8 cellular contexts compared by ENCODE assay signal in the genomic region with DNA sequence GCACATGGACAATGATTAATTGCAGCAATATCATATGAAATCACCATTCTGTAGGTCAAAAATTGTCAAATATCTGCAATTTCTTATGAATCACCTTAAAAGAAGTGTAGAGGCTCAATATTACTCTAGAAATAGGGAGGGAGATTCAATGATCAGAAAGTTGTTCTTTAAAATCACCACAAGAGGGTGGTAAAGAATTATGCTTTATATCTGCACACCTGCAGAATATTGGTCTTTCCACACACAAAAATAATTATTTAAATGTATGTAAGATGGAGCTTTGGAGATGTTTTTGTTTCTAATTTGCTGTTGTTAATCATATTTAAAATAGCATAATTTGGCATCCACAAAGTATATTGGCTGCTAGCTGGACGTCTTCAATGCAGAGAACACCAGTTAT.
DNase-seq lines count a peak whose midpoint lies in the region; ATAC-seq, FAIRE-seq and TF ChIP-seq lines count a peak whose summit lies in the region.
"Not testable (repeated sequence)": the region's sequence is repeated elsewhere in the genome, so short reads cannot be mapped to it uniquely, and the experiment has no call there.

No MANE protein-coding gene starts in this region.

- peak; percentile 75 for ATAC-seq in GM19395 (IDR thresholded peaks at IDR 0.05; ENCODE audit: unreplicated experiment)
- peak; percentile 68 for ATAC-seq in IMR-90 (ENCODE audit: low read depth)
- ATAC-seq in left lung, result peak; percentile 41
- ATAC-seq in upper lobe of left lung (ENCODE audit: low FRiP score in 2 of 2), result not testable (repeated sequence)

- not testable (repeated sequence) for H3K14ac ChIP-seq in IMR-90 (replicated peaks; ENCODE audit: low read depth, low read length)

- not testable (repeated sequence) for H3K79me1 ChIP-seq in IMR-90 (ENCODE audit: low read depth in 1 of 2, low read length in 2 of 2)

- not testable (repeated sequence) for H4K91ac ChIP-seq in IMR-90 (ENCODE audit: insufficient read depth, low read depth, low read length)

- H2BK20ac ChIP-seq in IMR-90 (ENCODE audit: low read depth, low read length), result not testable (repeated sequence)

- H3K4me2 ChIP-seq in IMR-90 (ENCODE audit: low read depth, low read length); endothelial cell of umbilical vein (ENCODE audit: insufficient read depth, low read length): not testable (repeated sequence)

- not testable (repeated sequence) for BruUV-seq in IMR-90 (replicated peaks; lab: Mats Ljungman, UMichigan); endothelial cell of umbilical vein (replicated peaks; lab: Mats Ljungman, UMichigan)

- TF ChIP-seq RAD21 in IMR-90 (IDR thresholded peaks at IDR 0.05; ENCODE audit: low read length), result peak; percentile 55

- dilution Hi-C loops in IMR-90 (cut with HindIII; ENCODE audit: low sequenced_read_pairs, unreplicated experiment); endothelial cell of umbilical vein (cut with MboI; ENCODE audit: extremely low pct_ligation_motif_present, low sequenced_read_pairs): not testable (repeated sequence)

- not testable (repeated sequence) for H3K4me3 ChIP-seq in IMR-90 (ENCODE audit: insufficient read depth, low read depth, low read length); endothelial cell of umbilical vein (replicated peaks in 1 of 3; ENCODE audit: insufficient read depth in 1 of 3, low read depth in 1 of 3, low read length in 3 of 3); left lung; upper lobe of left lung

- not testable (repeated sequence) for H3K9ac ChIP-seq in IMR-90 (ENCODE audit: low read depth, low read length); endothelial cell of umbilical vein (replicated peaks; ENCODE audit: extremely low read depth, insufficient read depth, low read length)

- in situ Hi-C loops in IMR-90 (cut with MboI; ENCODE audit: low sequenced_read_pairs), result not testable (repeated sequence)

- intact Hi-C loops in IMR-90 (cut with micrococcal nuclease), result loop anchor here (2.0 kb wide), 3 partner anchors 162 to 322 kb away; no protein-coding TSS in a partner anchor
- intact Hi-C loops in endothelial cell of umbilical vein (cut with micrococcal nuclease), result loop anchor here (1.0 to 10.0 kb wide), 2 partner anchors 170 to 296 kb away; no protein-coding TSS in a partner anchor
- intact Hi-C loops in left lung (cut with DNase I), result not testable (repeated sequence)

- CTCF ChIA-PET in IMR-90 (lab: Yijun Ruan, JAX) (interaction anchor here (1.2 kb wide), 1 partner anchor 13 kb away, joined by 3 read pairs; no protein-coding TSS in a partner anchor), endothelial cell of umbilical vein (lab: Charles Lee) (interaction anchor here (1.3 to 2.4 kb wide), 5 partner anchors 11 to 321 kb away, joined by 3 to 15 read pairs (median 8); no protein-coding TSS in a partner anchor)

- WGBS in IMR-90 (ENCODE audit: extremely low coverage in 2 of 2, insufficient read length in 1 of 2), 2 experiments, result no CpG with 5 or more reads among the region's 1 CpG
- 30 to 60% methylated on average over 1 of the region's 1 CpG for WGBS in upper lobe of left lung, 2 donors

- not testable (repeated sequence) for TF ChIP-seq POLR2A in IMR-90 (IDR thresholded peaks at IDR 0.05; ENCODE audit: low read depth, low read length); endothelial cell of umbilical vein (IDR thresholded peaks at IDR 0.05; ENCODE audit: low read depth, low read length); upper lobe of left lung (IDR thresholded peaks at IDR 0.05)

- peak; percentile 75 for FAIRE-seq in TTC549 (lab: Jason Lieb, UNC)
- peak; percentile 18 for FAIRE-seq in endothelial cell of umbilical vein (lab: Jason Lieb, UNC)

- H3K4me1 ChIP-seq in IMR-90 (ENCODE audit: control insufficient read depth, insufficient read depth, low read length); endothelial cell of umbilical vein (ENCODE audit: control insufficient read depth, extremely low read depth, insufficient read depth, low read length); left lung; upper lobe of left lung: not testable (repeated sequence)

- H2BK15ac ChIP-seq in IMR-90 (ENCODE audit: low read depth, low read length), result not testable (repeated sequence)

- H4K5ac ChIP-seq in IMR-90 (ENCODE audit: low read depth, low read length), result not testable (repeated sequence)

- H3K56ac ChIP-seq in IMR-90 (ENCODE audit: extremely low read depth, insufficient read depth, low read length), result not testable (repeated sequence)

- TF ChIP-seq CTCF in IMR-90 (conservative IDR thresholded peaks at IDR 0.05; ENCODE audit: low read depth, low read length) (peak; percentile 48), upper lobe of left lung (IDR thresholded peaks at IDR 0.05) (peak in 4 of 6 experiments; percentile 7 to 32 (median 12))
- TF ChIP-seq CTCF in endothelial cell of umbilical vein (IDR thresholded peaks at IDR 0.05; ENCODE audit: extremely low read depth in 1 of 2, insufficient read depth in 1 of 2, low read depth in 1 of 2, low read length in 2 of 2); left lung (IDR thresholded peaks at IDR 0.05): not testable (repeated sequence)

- not testable (repeated sequence) for H3K9me1 ChIP-seq in IMR-90 (ENCODE audit: insufficient read depth, low read length); endothelial cell of umbilical vein (replicated peaks; ENCODE audit: control insufficient read depth, extremely low read depth, insufficient read depth, low read length)

- POLR2A ChIA-PET in IMR-90 (lab: Charles Lee; ENCODE audit: unreplicated experiment); endothelial cell of umbilical vein (lab: Charles Lee): not testable (repeated sequence)

- H2BK120ac ChIP-seq in IMR-90 (ENCODE audit: low read depth, low read length), result not testable (repeated sequence)

- H3K27me3 ChIP-seq in IMR-90 (ENCODE audit: control insufficient read depth, insufficient read depth, low read length); endothelial cell of umbilical vein (ENCODE audit: control insufficient read depth in 2 of 2, insufficient read depth in 2 of 2, low read length in 2 of 2); left lung; upper lobe of left lung: not testable (repeated sequence)

- not testable (repeated sequence) for H3K79me2 ChIP-seq in endothelial cell of umbilical vein (ENCODE audit: control insufficient read depth, insufficient read depth, low read length)

- not testable (repeated sequence) for H3K9me3 ChIP-seq in IMR-90 (ENCODE audit: control insufficient read depth, insufficient read depth, low read length); endothelial cell of umbilical vein (replicated peaks; ENCODE audit: control insufficient read depth, insufficient read depth, low read length); left lung; upper lobe of left lung

- H4K8ac ChIP-seq in IMR-90 (ENCODE audit: low read depth in 2 of 2, low read length in 2 of 2), result not testable (repeated sequence)

- not testable (repeated sequence) for H2AK5ac ChIP-seq in IMR-90 (ENCODE audit: low read depth, low read length)

- not testable (repeated sequence) for H3K36me3 ChIP-seq in IMR-90 (ENCODE audit: control insufficient read depth, insufficient read depth, low read length); endothelial cell of umbilical vein (ENCODE audit: control insufficient read depth in 2 of 2, extremely low read depth in 1 of 2, insufficient read depth in 2 of 2, low read length in 2 of 2); left lung; upper lobe of left lung

- DNase-seq in DMS 273 (lab: John Stamatoyannopoulos, UW; ENCODE audit: unreplicated experiment) (peak; percentile 4), IMR-90 (peak; percentile 17), NCI-H345 (lab: John Stamatoyannopoulos, UW) (peak; percentile 5)
- not testable (repeated sequence) for DNase-seq in endothelial cell of umbilical vein (ENCODE audit: low read depth, low spot score); left lung; upper lobe of left lung

- not testable (repeated sequence) for H4K20me1 ChIP-seq in IMR-90 (ENCODE audit: insufficient read depth, low read length); endothelial cell of umbilical vein (replicated peaks; ENCODE audit: control insufficient read depth, extremely low read depth, insufficient read depth, low read length)

- not testable (repeated sequence) for H3K18ac ChIP-seq in IMR-90 (ENCODE audit: low read depth, low read length)

- not testable (repeated sequence) for H2AK9ac ChIP-seq in IMR-90 (replicated peaks; ENCODE audit: low read depth, low read length, poor library complexity)

- not testable (repeated sequence) for TF ChIP-seq EP300 in upper lobe of left lung (IDR thresholded peaks at IDR 0.05)

- not testable (repeated sequence) for H3K4ac ChIP-seq in IMR-90 (ENCODE audit: low read depth, low read length)

- H2AFZ ChIP-seq in IMR-90 (replicated peaks; ENCODE audit: low read length, poor library complexity); endothelial cell of umbilical vein (ENCODE audit: low read depth, low read length): not testable (repeated sequence)

- not testable (repeated sequence) for H3K27ac ChIP-seq in IMR-90 (ENCODE audit: insufficient read depth, low read length); endothelial cell of umbilical vein (ENCODE audit: insufficient read depth, low read depth, low read length); left lung; upper lobe of left lung

- H2BK5ac ChIP-seq in IMR-90 (ENCODE audit: low read depth, low read length, poor library complexity, severe bottlenecking), result not testable (repeated sequence)

- H3K23ac ChIP-seq in IMR-90 (ENCODE audit: low read depth, low read length), result not testable (repeated sequence)

TF ChIP-seq in IMR-90, 13 proteins besides CTCF, POLR2A, EP300 and RAD21:
- TF ChIP-seq SMC3 (IDR thresholded peaks at IDR 0.05; ENCODE audit: low read depth, low read length), result peak; percentile 47; the same call in 1 of the 2 replicates
